ENCODE assay signal across 30 cellular contexts in the genomic region with DNA sequence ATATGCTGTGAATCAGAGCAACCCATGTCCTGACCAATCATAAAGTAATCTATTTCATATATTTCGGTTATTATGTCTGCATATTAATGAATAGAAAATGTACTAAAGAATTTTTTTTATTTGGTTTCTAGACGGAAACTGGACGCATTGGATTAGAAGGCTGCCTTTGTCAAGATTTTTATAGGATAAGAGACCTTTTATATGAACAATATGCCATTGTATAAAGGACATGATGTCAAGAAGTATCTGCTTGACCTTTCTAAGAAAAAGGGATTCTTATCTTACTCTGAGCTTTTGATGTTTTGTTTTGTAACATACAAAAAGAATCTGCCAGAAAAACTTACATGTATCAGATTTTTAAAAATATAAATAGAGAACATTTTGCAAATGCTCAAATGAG.
"Had no signal": no experiment of that assay in that cellular context is flagged by ENCODE, and none has a peak within 500 bp of the region (broad histone marks: within the 10 kb centered on the region; RNA-seq: fewer than 3 reads in every experiment).

No MANE protein-coding gene starts in this region.

- H3K27me3 ChIP-seq: left lung, neural progenitor cell, right atrium auricular region, right lobe of liver, testis, thyroid gland, transverse colon, upper lobe of left lung, vagina had no signal

- H3K79me2 ChIP-seq: parathyroid adenoma had no signal

- DNase-seq: hypothalamus; immature natural killer cell; kidney; left colon; left lung; lower lobe of right lung; mammary epithelial cell; mesenchymal stem cell; naive B cell; natural killer cell; nephron progenitor cell; right lobe of liver; stimulated activated CD4-positive, alpha-beta T cell treated with anti-CD3 and anti-CD28 coated beads, Interleukin-1b, Interleukin-23, amount 100 ng/mL, for 48 hours; stimulated activated CD4-positive, alpha-beta T cell treated with anti-CD3 and anti-CD28 coated beads, Interleukin-2, amount 100 ng/mL, for 48 hours; stimulated activated CD4-positive, alpha-beta T cell treated with anti-CD3 and anti-CD28 coated beads, Interleukin-4, amount 100 ng/mL, for 4 hours; stimulated activated CD8-positive, alpha-beta memory T cell treated with anti-CD3 and anti-CD28 coated beads, Interleukin-4, amount 100 ng/mL, for 48 hours; stimulated activated naive CD4-positive, alpha-beta T cell treated with Interleukin-2 at 50 U/mL for 16 hours; stimulated activated naive CD8-positive, alpha-beta T cell treated with anti-CD3 and anti-CD28 coated beads, Interleukin-15, amount 100 ng/mL, for 72 hours; testis; thyroid gland; transverse colon; upper lobe of left lung had no signal

- H2AFZ ChIP-seq: neural progenitor cell, parathyroid adenoma had no signal

- H3K9ac ChIP-seq: neural progenitor cell, parathyroid adenoma had no signal

- H3K4me3 Mint-ChIP-seq: immature natural killer cell; mesothelial cell of epicardium; naive B cell; natural killer cell; nephron progenitor cell; neural progenitor cell; stimulated activated memory B cell treated with anti-CD40 and anti-IgM and Interleukin-4, amounts not matched to agents 10 μg/mL and 1 μg/mL and 100 μg/mL, for 72 hours; stimulated activated naive CD8-positive, alpha-beta T cell treated with anti-CD3 and anti-CD28 coated beads, Interleukin-15, amount 100 ng/mL, for 72 hours had no signal

- H3K27ac Mint-ChIP-seq: mesothelial cell of epicardium; naive B cell; nephron progenitor cell; neural progenitor cell; progenitor cell of endocrine pancreas; stimulated activated memory B cell treated with anti-CD40 and anti-IgM and Interleukin-4, amounts not matched to agents 10 μg/mL and 1 μg/mL and 100 μg/mL, for 72 hours; stimulated activated naive CD8-positive, alpha-beta T cell treated with anti-CD3 and anti-CD28 coated beads, Interleukin-15, amount 100 ng/mL, for 72 hours had no signal

- H3K4me1 Mint-ChIP-seq: immature natural killer cell, mesothelial cell of epicardium, naive B cell, natural killer cell, nephron progenitor cell, neural progenitor cell had no signal

- ATAC-seq: left colon; natural killer cell; right lobe of liver; stimulated activated memory B cell treated with anti-CD40 and anti-IgM and Interleukin-4, amounts not matched to agents 10 μg/mL and 1 μg/mL and 100 μg/mL, for 72 hours; stimulated activated naive CD8-positive, alpha-beta T cell treated with anti-CD3 and anti-CD28 coated beads, Interleukin-15, amount 100 ng/mL, for 72 hours had no signal

- H3K4me2 ChIP-seq: neural progenitor cell, smooth muscle cell had no signal

- H3K4me1 ChIP-seq: neural progenitor cell, parathyroid adenoma, right atrium auricular region, right lobe of liver, testis, thyroid gland, transverse colon, vagina had no signal

- H3K4me3 ChIP-seq: left lung, lower lobe of right lung, neural progenitor cell, right atrium auricular region, right lobe of liver, smooth muscle cell, testis, thyroid gland, transverse colon, upper lobe of left lung, vagina had no signal

- H3K27ac ChIP-seq: left lung, lower lobe of right lung, neural progenitor cell, parathyroid adenoma, right lobe of liver, testis, thyroid gland, transverse colon, vagina had no signal

- H3K27me3 Mint-ChIP-seq: naive B cell; progenitor cell of endocrine pancreas; stimulated activated memory B cell treated with anti-CD40 and anti-IgM and Interleukin-4, amounts not matched to agents 10 μg/mL and 1 μg/mL and 100 μg/mL, for 72 hours; stimulated activated naive CD8-positive, alpha-beta T cell treated with anti-CD3 and anti-CD28 coated beads, Interleukin-15, amount 100 ng/mL, for 72 hours had no signal

- H3K9me3 ChIP-seq: left lung, lower lobe of right lung, testis, thyroid gland, upper lobe of left lung, vagina had no signal

- H3K9me3 Mint-ChIP-seq: immature natural killer cell had no signal
